ENCODE assay signal across 8 cellular contexts in the genomic region with DNA sequence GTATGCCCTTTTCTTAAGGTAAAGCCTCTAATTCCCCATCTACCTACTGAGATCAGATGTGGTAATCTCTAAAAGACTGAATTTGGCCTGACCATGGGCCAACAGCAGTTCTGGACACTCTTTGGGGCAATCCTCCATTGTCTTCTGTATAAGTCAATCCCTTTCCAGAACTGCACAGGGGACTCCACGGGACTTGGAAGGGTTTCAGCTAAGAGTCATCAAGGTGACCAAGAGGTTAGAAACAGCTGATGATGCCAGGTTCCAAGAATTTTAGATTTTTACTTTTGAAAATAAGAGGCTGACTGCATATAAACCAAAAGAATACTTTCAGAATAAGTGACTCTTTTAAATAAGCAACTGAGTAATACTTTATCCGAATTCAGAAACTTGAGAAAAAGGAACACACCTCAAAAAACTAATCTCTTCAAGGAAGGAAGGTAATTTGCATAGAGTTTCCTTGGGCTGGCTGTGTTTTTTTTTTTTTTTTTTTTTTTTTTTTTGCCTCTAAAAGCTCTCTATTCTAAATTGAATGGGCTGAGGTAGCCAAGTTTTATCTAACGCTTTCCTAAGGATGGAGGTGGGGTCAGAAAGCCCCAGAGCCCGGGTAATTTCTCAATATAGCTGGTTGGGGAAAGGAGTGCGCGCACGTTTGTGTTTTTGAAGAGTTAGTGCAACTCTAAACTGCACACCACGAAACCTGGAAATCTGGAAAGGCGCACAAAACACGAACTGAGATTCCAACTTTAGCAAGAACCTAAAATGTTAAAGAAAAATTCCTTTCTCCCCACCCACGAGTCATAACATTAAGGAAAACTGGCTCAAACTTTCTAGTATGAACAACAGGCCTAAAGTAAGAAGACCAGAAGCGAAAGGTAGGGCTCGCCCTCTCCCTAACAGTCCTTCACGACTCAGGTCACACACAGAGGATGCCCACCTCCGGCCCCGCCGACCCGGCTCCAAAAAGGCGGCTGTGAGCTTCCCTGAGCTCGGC. TPM values are rescaled to one million over a fixed set of nuclear protein-coding genes. Genes with fewer than 3 reads are reported as not detected.
DNase-seq lines count a peak whose midpoint lies in the region; ATAC-seq, FAIRE-seq and TF ChIP-seq lines count a peak whose summit lies in the region.

No MANE protein-coding gene starts in this region.

- no peaks in the 10 kb centered on the region for H3K9me3 Mint-ChIP-seq in activated CD4-positive, alpha-beta T cell treated with anti-CD3 and anti-CD28 coated beads, Interleukin-2, amount 10 ng/mL, durations not matched to agents 24 days and 14 days
- H3K9me3 Mint-ChIP-seq in activated CD4-positive, alpha-beta memory T cell treated with anti-CD3 and anti-CD28 coated beads for 36 hours: no peaks in the 10 kb centered on the region

- TF ChIP-seq CTCF in hepatocyte (IDR thresholded peaks at IDR 0.05; ENCODE audit: poor library complexity): no peak

- peaks cover 56% of the 10 kb centered on the region for H3K79me2 ChIP-seq in hepatocyte

- WGBS in hepatocyte (ENCODE audit: low lambda C conversion rate, missing lambda C conversion rate): 2% methylated on average over 20 of the region's 20 CpGs
- 0 to 1% (median 0%) methylated on average over 20 of the region's 20 CpGs for WGBS in small intestine, 3 donors

- H3K4me1 Mint-ChIP-seq in activated CD4-positive, alpha-beta T cell treated with anti-CD3 and anti-CD28 coated beads, Interleukin-2, amount 10 ng/mL, durations not matched to agents 24 days and 14 days: peaks cover 46% of the 10 kb centered on the region
- H3K4me1 Mint-ChIP-seq in activated CD4-positive, alpha-beta memory T cell treated with anti-CD3 and anti-CD28 coated beads for 36 hours (ENCODE audit: low read depth): peaks cover 59% of the 10 kb centered on the region

- H3K27me3 ChIP-seq in hepatocyte (no peaks in the 10 kb centered on the region), small intestine (ENCODE audit: control insufficient read depth in 2 of 2, insufficient read depth in 2 of 2, low read length in 2 of 2) (no peaks in the 10 kb centered on the region)

- CTCF ChIA-PET in activated CD4-positive, alpha-beta memory T cell treated with anti-CD3 and anti-CD28 coated beads for 36 hours (lab: Charles Lee): interaction anchor here (0.5 to 3.6 kb wide), 9 partner anchors 9 to 533 kb away, joined by 3 to 36 read pairs (median 3); a partner anchor contains a TSS

- peak overlapping the region; percentile 95 for H3K4me3 Mint-ChIP-seq in activated CD4-positive, alpha-beta T cell treated with anti-CD3 and anti-CD28 coated beads, Interleukin-2, amount 10 ng/mL, durations not matched to agents 24 days and 14 days
- H3K4me3 Mint-ChIP-seq in activated CD4-positive, alpha-beta memory T cell treated with anti-CD3 and anti-CD28 coated beads for 36 hours: peak overlapping the region; percentile 92

- peaks cover 55% of the 10 kb centered on the region for H4K20me1 ChIP-seq in hepatocyte (ENCODE audit: insufficient read depth, poor library complexity, severe bottlenecking)

- H3K9me2 ChIP-seq in hepatocyte (replicated peaks; ENCODE audit: insufficient read depth): no peaks in the 10 kb centered on the region

- no peak for FAIRE-seq in small intestine (lab: Jason Lieb, UNC)

- H3K27ac ChIP-seq in hepatocyte: peak overlapping the region; percentile 98
- H3K27ac ChIP-seq in small intestine (ENCODE audit: low read depth in 1 of 2, low read length in 1 of 2): peak overlapping the region; percentile 100

- H3K4me1 ChIP-seq in hepatocyte (ENCODE audit: insufficient read depth): peaks cover 25% of the 10 kb centered on the region
- H3K4me1 ChIP-seq in small intestine (ENCODE audit: control insufficient read depth in 2 of 2, insufficient read depth in 1 of 2, low read depth in 1 of 2, low read length in 1 of 2): peaks cover 7% of the 10 kb centered on the region in 2 donors

- no peak for ATAC-seq in GM21381 (IDR thresholded peaks at IDR 0.05; ENCODE audit: unreplicated experiment)
- no peak for ATAC-seq in GM19351 (IDR thresholded peaks at IDR 0.05; ENCODE audit: unreplicated experiment)

- H3K27ac Mint-ChIP-seq in activated CD4-positive, alpha-beta T cell treated with anti-CD3 and anti-CD28 coated beads, Interleukin-2, amount 10 ng/mL, durations not matched to agents 24 days and 14 days: peak overlapping the region; percentile 94
- peak overlapping the region; percentile 99 for H3K27ac Mint-ChIP-seq in activated CD4-positive, alpha-beta memory T cell treated with anti-CD3 and anti-CD28 coated beads for 36 hours

- no peak for DNase-seq in activated CD4-positive, alpha-beta T cell treated with anti-CD3 and anti-CD28 coated beads, Interleukin-2, amount 10 ng/mL, durations not matched to agents 24 days and 14 days
- DNase-seq in activated CD4-positive, alpha-beta T cell treated with anti-CD3 and anti-CD28 coated beads, Interleukin-2, amount 50 U/mL, for 1 hour: no peak
- peak; percentile 42 for DNase-seq in activated CD4-positive, alpha-beta memory T cell treated with anti-CD3 and anti-CD28 coated beads for 36 hours
- no peak for DNase-seq in hepatocyte (ENCODE audit: low spot score)
- DNase-seq in small intestine: peak; percentile 31
- DNase-seq in cerebellar cortex (ENCODE audit: low spot score): no peak

- peak overlapping the region; percentile 94 for H3K4me2 ChIP-seq in hepatocyte

- POLR2A ChIA-PET in activated CD4-positive, alpha-beta memory T cell treated with anti-CD3 and anti-CD28 coated beads for 36 hours (lab: Charles Lee): interaction anchor here (0.9 to 2.9 kb wide), 15 partner anchors 9 to 548 kb away, joined by 3 to 37 read pairs (median 5); a partner anchor contains a TSS

- intact Hi-C loops in activated CD4-positive, alpha-beta T cell treated with anti-CD3 and anti-CD28 coated beads, Interleukin-2, amount 10 ng/mL, durations not matched to agents 24 days and 14 days (cut with micrococcal nuclease): loop anchor here (1.0 kb wide), 1 partner anchor 82 kb away; a partner anchor contains a TSS
- intact Hi-C loops in activated CD4-positive, alpha-beta memory T cell treated with anti-CD3 and anti-CD28 coated beads for 36 hours (cut with micrococcal nuclease): loop anchor here (2.0 to 10.0 kb wide), 3 partner anchors 188 to 664 kb away; a partner anchor contains a TSS

- no peaks in the 10 kb centered on the region for H3K9me3 ChIP-seq in hepatocyte (ENCODE audit: low read depth)
- H3K9me3 ChIP-seq in small intestine (ENCODE audit: control insufficient read depth, low read depth): no peaks in the 10 kb centered on the region

- H3K4me3 ChIP-seq in hepatocyte (peak overlapping the region; percentile 40), small intestine (ENCODE audit: low read depth in 1 of 2, low read length in 2 of 2) (peak overlapping the region; percentile 93 to 94)

- H3K36me3 ChIP-seq in hepatocyte (replicated peaks; ENCODE audit: insufficient read depth, low read depth) (no peaks in the 10 kb centered on the region), small intestine (ENCODE audit: control insufficient read depth in 2 of 2, insufficient read depth in 2 of 2, low read length in 2 of 2) (peaks cover under 1 to 14% of the 10 kb centered on the region in 2 donors)

- H3K36me3 Mint-ChIP-seq in activated CD4-positive, alpha-beta T cell treated with anti-CD3 and anti-CD28 coated beads, Interleukin-2, amount 10 ng/mL, durations not matched to agents 24 days and 14 days (ENCODE audit: low read depth): peaks cover 72% of the 10 kb centered on the region
- peaks cover 66% of the 10 kb centered on the region for H3K36me3 Mint-ChIP-seq in activated CD4-positive, alpha-beta memory T cell treated with anti-CD3 and anti-CD28 coated beads for 36 hours

- no peak overlapping the region for H2AFZ ChIP-seq in hepatocyte

- no peaks in the 10 kb centered on the region for H3K27me3 Mint-ChIP-seq in activated CD4-positive, alpha-beta T cell treated with anti-CD3 and anti-CD28 coated beads, Interleukin-2, amount 10 ng/mL, durations not matched to agents 24 days and 14 days
- peaks cover 2% of the 10 kb centered on the region for H3K27me3 Mint-ChIP-seq in activated CD4-positive, alpha-beta memory T cell treated with anti-CD3 and anti-CD28 coated beads for 36 hours

RNA-seq across cellular contexts. Expression of a gene that starts 1.3 kb away (rescaled TPM):
- total RNA-seq in activated CD4-positive, alpha-beta T cell treated with anti-CD3 and anti-CD28 coated beads, Interleukin-2, amount 10 ng/mL, durations not matched to agents 24 days and 14 days: 335 and 343 TPM in 2 replicates
- total RNA-seq in activated CD4-positive, alpha-beta memory T cell treated with anti-CD3 and anti-CD28 coated beads for 36 hours: 100 to 1,000 TPM; 283 to 292 TPM
- total RNA-seq in hepatocyte: 234 and 250 TPM in 2 replicates
- polyA plus RNA-seq in hepatocyte (259 and 284 TPM in 2 replicates), small intestine (100 to 1,000 TPM in 1 of 3 donors, 10 to 100 TPM in 2; 54.0 to 116 (median 58.6) TPM)

RNA-seq across cellular contexts. Expression of a gene that starts 8.6 kb away (rescaled TPM):
- total RNA-seq in activated CD4-positive, alpha-beta T cell treated with anti-CD3 and anti-CD28 coated beads, Interleukin-2, amount 10 ng/mL, durations not matched to agents 24 days and 14 days: 114 and 122 TPM in 2 replicates
- 100 to 1,000 TPM; 103 to 107 TPM for total RNA-seq in activated CD4-positive, alpha-beta memory T cell treated with anti-CD3 and anti-CD28 coated beads for 36 hours
- 13.4 and 38.2 TPM in 2 replicates for total RNA-seq in hepatocyte
- polyA plus RNA-seq in hepatocyte: 15.3 and 15.8 TPM in 2 replicates
- polyA plus RNA-seq in small intestine: 10 to 100 TPM in 2 of 3 donors, 1 to 10 TPM in 1; 10.0 to 21.1 (median 12.3) TPM

RNA-seq across cellular contexts. Expression of a gene that starts 25.3 kb away (rescaled TPM):
- 32.5 and 37.2 TPM in 2 replicates for total RNA-seq in activated CD4-positive, alpha-beta T cell treated with anti-CD3 and anti-CD28 coated beads, Interleukin-2, amount 10 ng/mL, durations not matched to agents 24 days and 14 days
- total RNA-seq in activated CD4-positive, alpha-beta memory T cell treated with anti-CD3 and anti-CD28 coated beads for 36 hours: 10 to 100 TPM; 19.3 to 20.9 TPM
- 22.1 and 22.5 TPM in 2 replicates for total RNA-seq in hepatocyte
- polyA plus RNA-seq in hepatocyte: 39.1 and 41.4 TPM in 2 replicates
- polyA plus RNA-seq in small intestine: 10 to 100 TPM; 10.8 to 23.8 (median 13.4) TPM

RNA-seq across cellular contexts. Expression of a gene that starts 31.8 kb away (rescaled TPM):
- 258 and 262 TPM in 2 replicates for total RNA-seq in activated CD4-positive, alpha-beta T cell treated with anti-CD3 and anti-CD28 coated beads, Interleukin-2, amount 10 ng/mL, durations not matched to agents 24 days and 14 days
- total RNA-seq in activated CD4-positive, alpha-beta memory T cell treated with anti-CD3 and anti-CD28 coated beads for 36 hours: 100 to 1,000 TPM; 162 TPM
- 84.0 and 98.0 TPM in 2 replicates for total RNA-seq in hepatocyte
- 120 TPM in 2 replicates for polyA plus RNA-seq in hepatocyte
- 100 to 1,000 TPM; 125 to 160 (median 132) TPM for polyA plus RNA-seq in small intestine

RNA-seq across cellular contexts. Expression of a gene that starts 44.5 kb away (rescaled TPM):
- total RNA-seq in activated CD4-positive, alpha-beta T cell treated with anti-CD3 and anti-CD28 coated beads, Interleukin-2, amount 10 ng/mL, durations not matched to agents 24 days and 14 days: 3.7 and 4.7 TPM in 2 replicates
- total RNA-seq in activated CD4-positive, alpha-beta memory T cell treated with anti-CD3 and anti-CD28 coated beads for 36 hours: 1 to 10 TPM; 9.1 to 9.6 TPM
- total RNA-seq in hepatocyte: 17.4 and 18.3 TPM in 2 replicates
- polyA plus RNA-seq in hepatocyte (16.1 and 18.7 TPM in 2 replicates), small intestine (10 to 100 TPM; 11.3 to 20.1 (median 17.8) TPM)

Comparison
In these comparisons a context has a peak if more than half of its experiments do, and no peak if none do; other contexts are left out.
1. DNase-seq: peak in activated CD4-positive, alpha-beta memory T cell treated with anti-CD3 and anti-CD28 coated beads for 36 hours (single experiment) and small intestine (single experiment); none in activated CD4-positive, alpha-beta T cell treated with anti-CD3 and anti-CD28 coated beads, Interleukin-2, amount 10 ng/mL, durations not matched to agents 24 days and 14 days (single experiment), activated CD4-positive, alpha-beta T cell treated with anti-CD3 and anti-CD28 coated beads, Interleukin-2, amount 50 U/mL, for 1 hour (single experiment), hepatocyte (single experiment) and cerebellar cortex (single experiment).